In the genomic region with DNA sequence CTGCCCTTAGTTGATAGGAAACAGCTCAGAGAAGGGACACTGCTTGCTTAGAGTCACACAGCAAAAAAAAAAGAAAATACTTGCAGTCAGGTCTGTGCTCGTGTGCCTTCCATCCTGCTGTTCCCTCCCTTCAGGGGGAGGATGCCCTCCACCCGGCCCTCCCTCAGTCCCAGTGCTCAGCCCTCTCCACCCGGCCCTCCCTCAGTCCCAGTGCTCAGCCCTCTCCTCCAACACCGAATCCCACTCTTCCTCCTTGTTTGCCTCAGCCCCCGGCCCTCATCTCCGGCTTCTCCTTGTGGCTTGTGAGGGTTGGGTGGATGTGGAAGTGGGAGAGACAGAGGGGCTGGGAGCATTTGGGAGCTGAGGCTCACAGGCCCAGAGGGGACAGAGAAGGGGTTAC, we compare ENCODE assay signal across 13 cellular contexts. TPM values are rescaled to one million over a fixed set of nuclear protein-coding genes. Genes with fewer than 3 reads are reported as not detected.
"Had no signal": no experiment of that assay in that cellular context is flagged by ENCODE, and none has a peak within 500 bp of the region (broad histone marks: within the 10 kb centered on the region; RNA-seq: fewer than 3 reads in every experiment).

No MANE protein-coding gene starts in this region.

- DNase-seq: activated CD4-positive, alpha-beta T cell treated with anti-CD3 and anti-CD28 coated beads for 1 hour; activated CD4-positive, alpha-beta T cell treated with anti-CD3 and anti-CD28 coated beads, Interleukin-2, amount 50 U/mL, for 48 hours; activated gamma-delta T cell; activated T-cell treated with anti-CD3 and anti-CD28 coated beads, Interleukin-2, amount 50 U/mL, for 48 hours; esophagus squamous epithelium; foreskin fibroblast; mesendoderm; sigmoid colon; stimulated activated naive CD4-positive, alpha-beta T cell treated with Interleukin-2 at 50 U/mL for 16 hours; T-helper 9 cell; upper lobe of left lung had no signal

- H3K4me3 Mint-ChIP-seq: nephron had no signal

- H3K4me1 Mint-ChIP-seq: nephron had no signal

- H3K27ac Mint-ChIP-seq: nephron had no signal

- H3K9me3 Mint-ChIP-seq: nephron had no signal

RNA-seq across cellular contexts. Expression of a gene that starts 9.0 kb away (rescaled TPM):
- total RNA-seq: temporal lobe had no signal
